1 cellular context compared by ENCODE assay signal in the genomic region with DNA sequence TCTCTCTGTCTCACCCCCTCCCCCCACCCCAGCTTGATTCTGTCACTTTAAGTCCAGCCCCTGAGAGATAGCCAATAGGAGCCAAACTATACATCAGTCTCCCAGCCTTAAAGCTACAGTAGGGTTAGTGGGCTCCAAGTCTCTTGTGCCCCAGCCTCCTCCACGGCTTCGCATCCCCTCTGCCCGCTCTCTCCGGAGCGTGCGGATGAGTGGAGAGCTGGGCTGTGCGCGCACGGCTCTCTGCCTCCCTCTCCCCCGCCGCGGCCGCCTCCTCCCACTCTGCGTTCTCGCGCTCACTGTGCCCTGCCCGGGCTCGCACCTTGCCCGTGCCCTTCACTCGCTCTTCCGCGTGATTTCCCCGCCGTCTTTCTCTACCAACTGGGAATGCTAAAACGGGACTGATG.
TF ChIP-seq lines count a peak whose summit lies in the region.

TSS of gene ESRRB (plus strand) at position 137 of the 404 bp plus-strand sequence. CDS start at position 402, 265 bp downstream.

TF ChIP-seq in GM23338, 12 proteins besides CTCF, POLR2A, EP300 and RAD21 (continued from another document):
- TF ChIP-seq REST (IDR thresholded peaks at IDR 0.05; ENCODE audit: unreplicated experiment), result no peak
- no peak for TF ChIP-seq NANOG (IDR thresholded peaks at IDR 0.05; ENCODE audit: borderline replicate concordance)
- no peak for TF ChIP-seq CREB1 (CRISPR knock-in tag; IDR thresholded peaks at IDR 0.05; ENCODE audit: low read depth)
- TF ChIP-seq JUNB (IDR thresholded peaks at IDR 0.05; ENCODE audit: unreplicated experiment), result no peak
- TF ChIP-seq, protein P1, sequence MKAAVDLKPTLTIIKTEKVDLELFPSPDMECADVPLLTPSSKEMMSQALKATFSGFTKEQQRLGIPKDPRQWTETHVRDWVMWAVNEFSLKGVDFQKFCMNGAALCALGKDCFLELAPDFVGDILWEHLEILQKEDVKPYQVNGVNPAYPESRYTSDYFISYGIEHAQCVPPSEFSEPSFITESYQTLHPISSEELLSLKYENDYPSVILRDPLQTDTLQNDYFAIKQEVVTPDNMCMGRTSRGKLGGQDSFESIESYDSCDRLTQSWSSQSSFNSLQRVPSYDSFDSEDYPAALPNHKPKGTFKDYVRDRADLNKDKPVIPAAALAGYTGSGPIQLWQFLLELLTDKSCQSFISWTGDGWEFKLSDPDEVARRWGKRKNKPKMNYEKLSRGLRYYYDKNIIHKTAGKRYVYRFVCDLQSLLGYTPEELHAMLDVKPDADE (IDR thresholded peaks at IDR 0.05), result no peak
- no peak for TF ChIP-seq EZH2phosphoT487 (IDR thresholded peaks at IDR 0.05; ENCODE audit: unreplicated experiment)
